Comparison of ENCODE assay signal across 8 cellular contexts in genomic region chr4:140884431-140885058, GRCh38.
A peak's percentile ranks its signal among the peaks of the same experiment; 100 is the strongest.
DNase-seq lines count a peak whose midpoint lies in the region.

No MANE protein-coding gene starts in this region.

- no peak overlapping the region for H2BK5ac ChIP-seq in mesendoderm (ENCODE audit: low read length)

- H2BK120ac ChIP-seq in mesendoderm (ENCODE audit: low read depth, low read length): no peak overlapping the region

- no peaks in the 10 kb centered on the region for H3K9me3 ChIP-seq in Karpas-422 (ENCODE audit: low read length)

- no peak overlapping the region for H2AK5ac ChIP-seq in mesendoderm (ENCODE audit: low read length)

- H3K9me2 ChIP-seq in Karpas-422 (replicated peaks; ENCODE audit: insufficient read depth, low read length): no peaks in the 10 kb centered on the region

- CTCF ChIA-PET in activated naive CD4-positive, alpha-beta T cell treated with anti-CD3 and anti-CD28 coated beads for 36 hours (lab: Charles Lee): interaction anchor here (0.5 to 1.7 kb wide), 7 partner anchors 8 to 418 kb away, joined by 3 to 6 read pairs (median 3); partner anchors contain the start of gene RNF150

- H3K4me3 ChIP-seq in Karpas-422 (ENCODE audit: low read length) (no peak overlapping the region), mesendoderm (ENCODE audit: low read length) (no peak overlapping the region)

- peaks cover 16% of the 10 kb centered on the region for H3K9me3 Mint-ChIP-seq in activated naive CD4-positive, alpha-beta T cell treated with anti-CD3 and anti-CD28 coated beads for 36 hours

- H4K5ac ChIP-seq in mesendoderm (ENCODE audit: low read length): no peak overlapping the region

- no peak overlapping the region for H3K23ac ChIP-seq in mesendoderm (ENCODE audit: low read length)

- H3K18ac ChIP-seq in mesendoderm (ENCODE audit: low read length): no peak overlapping the region

- H3K79me2 ChIP-seq in Karpas-422 (ENCODE audit: low read length) (no peaks in the 10 kb centered on the region), mesendoderm (ENCODE audit: control insufficient read depth, insufficient read depth, low read length) (no peaks in the 10 kb centered on the region)

- no peak overlapping the region for H3K56ac ChIP-seq in mesendoderm (ENCODE audit: low read length)

- H3K36me3 Mint-ChIP-seq in activated naive CD4-positive, alpha-beta T cell treated with anti-CD3 and anti-CD28 coated beads for 36 hours (ENCODE audit: low read depth): no peaks in the 10 kb centered on the region

- H3K36me3 ChIP-seq in Karpas-422 (ENCODE audit: insufficient read depth, low read length) (no peaks in the 10 kb centered on the region), mesendoderm (ENCODE audit: control insufficient read depth, insufficient read depth, low read length) (no peaks in the 10 kb centered on the region)

- no peaks in the 10 kb centered on the region for H4K20me1 ChIP-seq in Karpas-422 (ENCODE audit: insufficient read depth, low read depth, low read length)

- H3K4ac ChIP-seq in mesendoderm (ENCODE audit: low read depth, low read length): no peak overlapping the region

- H2AFZ ChIP-seq in Karpas-422 (ENCODE audit: low read length): no peak overlapping the region

- H3K27ac ChIP-seq in Karpas-422 (ENCODE audit: low read length) (no peak overlapping the region), mesendoderm (ENCODE audit: low read depth, low read length) (no peak overlapping the region)

- H3K9ac ChIP-seq in Karpas-422 (ENCODE audit: low read length) (no peak overlapping the region), mesendoderm (ENCODE audit: low read length) (no peak overlapping the region)

- WGBS in mesendoderm (ENCODE audit: extremely low coverage, insufficient coverage, low lambda C conversion rate): no CpG with 5 or more reads among the region's 4 CpGs

- no peak overlapping the region for H2BK15ac ChIP-seq in mesendoderm (replicated peaks; ENCODE audit: low read depth)

- no peak overlapping the region for H3K27ac Mint-ChIP-seq in activated naive CD4-positive, alpha-beta T cell treated with anti-CD3 and anti-CD28 coated beads for 36 hours

- H4K8ac ChIP-seq in mesendoderm (ENCODE audit: low read depth, low read length): no peak overlapping the region

- intact Hi-C loops in activated naive CD4-positive, alpha-beta T cell treated with anti-CD3 and anti-CD28 coated beads for 36 hours (cut with micrococcal nuclease): loop anchor here (1.0 kb wide), 1 partner anchor 524 kb away; no protein-coding TSS in a partner anchor

- no peaks in the 10 kb centered on the region for H3K79me1 ChIP-seq in mesendoderm (ENCODE audit: low read length)

- no peak overlapping the region for H3K4me2 ChIP-seq in Karpas-422 (ENCODE audit: low read depth, low read length, poor library complexity, severe bottlenecking)
- H3K4me2 ChIP-seq in mesendoderm (ENCODE audit: low read length): no peak overlapping the region

- no peaks in the 10 kb centered on the region for H3K27me3 ChIP-seq in Karpas-422 (ENCODE audit: low read length)
- H3K27me3 ChIP-seq in mesendoderm (ENCODE audit: insufficient read depth, low read length, poor library complexity): no peaks in the 10 kb centered on the region

- no peaks in the 10 kb centered on the region for H3K4me1 Mint-ChIP-seq in activated naive CD4-positive, alpha-beta T cell treated with anti-CD3 and anti-CD28 coated beads for 36 hours (ENCODE audit: low read depth)

- no peaks in the 10 kb centered on the region for H3K27me3 Mint-ChIP-seq in activated naive CD4-positive, alpha-beta T cell treated with anti-CD3 and anti-CD28 coated beads for 36 hours (ENCODE audit: low read depth)

- no peaks in the 10 kb centered on the region for H3K4me1 ChIP-seq in Karpas-422 (ENCODE audit: low read length)
- H3K4me1 ChIP-seq in mesendoderm (ENCODE audit: control insufficient read depth, low read depth, low read length): no peaks in the 10 kb centered on the region

- DNase-seq in activated naive CD4-positive, alpha-beta T cell treated with anti-CD3 and anti-CD28 coated beads for 36 hours: peak; percentile 29
- DNase-seq in activated naive CD4-positive, alpha-beta T cell (lab: John Stamatoyannopoulos, UW): no peak
- DNase-seq in H4 (ENCODE audit: low spot score) (peak; percentile 68), Karpas-422 (peak; percentile 89), RPMI7951 (ENCODE audit: low read depth) (peak; percentile 64), ecto neural progenitor cell (ENCODE audit: low spot score) (peak; percentile 63), mesendoderm (peak; percentile 91), activated gamma-delta T cell (lab: John Stamatoyannopoulos, UW) (no peak)

- H3K4me3 Mint-ChIP-seq in activated naive CD4-positive, alpha-beta T cell treated with anti-CD3 and anti-CD28 coated beads for 36 hours: no peak overlapping the region

Comparison
In these comparisons a context has a peak if more than half of its experiments do, and no peak if none do; other contexts are left out.
1. DNase-seq: peak in activated naive CD4-positive, alpha-beta T cell treated with anti-CD3 and anti-CD28 coated beads for 36 hours (single experiment), H4 (single experiment), Karpas-422 (single experiment), RPMI7951 (single experiment), ecto neural progenitor cell (single experiment) and mesendoderm (single experiment); none in activated naive CD4-positive, alpha-beta T cell (0 of 4) and activated gamma-delta T cell (single experiment).